In genomic region chr1:37865348-37866119, GRCh38 we compare ENCODE assay signal across 11 cellular contexts. TPM values are rescaled to one million over a fixed set of nuclear protein-coding genes. Genes with fewer than 3 reads are reported as not detected.
DNase-seq lines count a peak whose midpoint lies in the region; ATAC-seq and TF ChIP-seq lines count a peak whose summit lies in the region.
"Had no signal": no experiment of that assay in that cellular context is flagged by ENCODE, and none has a peak within 500 bp of the region (broad histone marks: within the 10 kb centered on the region; RNA-seq: fewer than 3 reads in every experiment).

No MANE protein-coding gene starts in this region.

- H3K9me2 ChIP-seq in GM23338 (ENCODE audit: insufficient read depth), result no peaks in the 10 kb centered on the region

- no peak overlapping the region for H3K4me2 ChIP-seq in GM23338

- H2AFZ ChIP-seq in GM23338, result no peak overlapping the region

- H3K79me2 ChIP-seq in GM23338 (replicated peaks; ENCODE audit: insufficient read depth), result no peaks in the 10 kb centered on the region

- CTCF ChIA-PET in activated CD4-positive, alpha-beta memory T cell treated with anti-CD3 and anti-CD28 coated beads, Interleukin-2, amount 10 ng/mL, durations not matched to agents 7 days and 5 days (lab: Charles Lee), result interaction anchor here (1.0 kb wide), 1 partner anchor 161 kb away, joined by 3 read pairs; no protein-coding TSS in a partner anchor

- no peaks in the 10 kb centered on the region for H3K27me3 ChIP-seq in GM23338 (ENCODE audit: insufficient read depth)
- no peaks in the 10 kb centered on the region for H3K27me3 ChIP-seq in foreskin keratinocyte
- H3K27me3 ChIP-seq: SJCRH30, testis had no signal

- H3F3A ChIP-seq in GM23338 (replicated peaks; ENCODE audit: low read depth), result no peaks in the 10 kb centered on the region

- no peak for ATAC-seq in GM23338
- ATAC-seq in foreskin keratinocyte, result peak; percentile 91
- ATAC-seq in HG02973 (IDR thresholded peaks at IDR 0.05; ENCODE audit: unreplicated experiment), result no peak

- POLR2A ChIA-PET in activated CD4-positive, alpha-beta memory T cell treated with anti-CD3 and anti-CD28 coated beads, Interleukin-2, amount 10 ng/mL, durations not matched to agents 7 days and 5 days (lab: Charles Lee), result interaction anchor here (1.0 kb wide), 1 partner anchor 14 kb away, joined by 4 read pairs; no protein-coding TSS in a partner anchor

- H3K4me3 ChIP-seq in GM23338, result no peak overlapping the region
- H3K4me3 ChIP-seq: SJCRH30, testis had no signal

- no peaks in the 10 kb centered on the region for H3K9me3 Mint-ChIP-seq in GM23338
- H3K9me3 Mint-ChIP-seq in activated CD4-positive, alpha-beta memory T cell treated with anti-CD3 and anti-CD28 coated beads, Interleukin-2, amount 10 ng/mL, durations not matched to agents 7 days and 5 days, result no peaks in the 10 kb centered on the region
- H3K9me3 Mint-ChIP-seq in mesothelial cell of epicardium, result no peaks in the 10 kb centered on the region

- H3K27ac ChIP-seq in GM23338 (ENCODE audit: low read depth) (no peak overlapping the region), foreskin keratinocyte (peak overlapping the region; percentile 95)
- H3K27ac ChIP-seq: SJCRH30, testis had no signal

- H3K27me3 Mint-ChIP-seq in GM23338 (ENCODE audit: insufficient read depth, low read depth, poor library complexity) (peaks cover 1% of the 10 kb centered on the region), mesothelial cell of epicardium (ENCODE audit: low read depth) (no peaks in the 10 kb centered on the region)
- H3K27me3 Mint-ChIP-seq in activated CD4-positive, alpha-beta memory T cell treated with anti-CD3 and anti-CD28 coated beads, Interleukin-2, amount 10 ng/mL, durations not matched to agents 7 days and 5 days, result no peaks in the 10 kb centered on the region

- TF ChIP-seq CTCF in GM23338 (conservative IDR thresholded peaks at IDR 0.05; ENCODE audit: low read depth in 2 of 2) (no peak), foreskin keratinocyte (conservative IDR thresholded peaks at IDR 0.05) (no peak), mesothelial cell of epicardium (IDR thresholded peaks at IDR 0.05; ENCODE audit: unreplicated experiment) (no peak)

- H3K27ac Mint-ChIP-seq in GM23338, result no peak overlapping the region
- H3K27ac Mint-ChIP-seq in activated CD4-positive, alpha-beta memory T cell treated with anti-CD3 and anti-CD28 coated beads, Interleukin-2, amount 10 ng/mL, durations not matched to agents 7 days and 5 days, result peak overlapping the region; percentile 29
- no peak overlapping the region for H3K27ac Mint-ChIP-seq in mesothelial cell of epicardium

- no peaks in the 10 kb centered on the region for H3K4me1 Mint-ChIP-seq in GM23338
- H3K4me1 Mint-ChIP-seq in activated CD4-positive, alpha-beta memory T cell treated with anti-CD3 and anti-CD28 coated beads, Interleukin-2, amount 10 ng/mL, durations not matched to agents 7 days and 5 days, result peaks cover 21% of the 10 kb centered on the region
- H3K4me1 Mint-ChIP-seq in mesothelial cell of epicardium, result no peaks in the 10 kb centered on the region

- H3K36me3 ChIP-seq in GM23338 (ENCODE audit: insufficient read depth), result no peaks in the 10 kb centered on the region; the same call in 1 of the 2 replicates

- no peaks in the 10 kb centered on the region for H4K20me1 ChIP-seq in GM23338 (replicated peaks; ENCODE audit: insufficient read depth)

- H3K4me3 Mint-ChIP-seq in GM23338 (no peak overlapping the region), mesothelial cell of epicardium (no peak overlapping the region)
- no peak overlapping the region for H3K4me3 Mint-ChIP-seq in activated CD4-positive, alpha-beta memory T cell treated with anti-CD3 and anti-CD28 coated beads, Interleukin-2, amount 10 ng/mL, durations not matched to agents 7 days and 5 days

- DNase-seq in A172 (ENCODE audit: low spot score), result peak; percentile 60
- DNase-seq in GM23338 (ENCODE audit: low spot score), result no peak
- peak; percentile 23 for DNase-seq in activated CD4-positive, alpha-beta memory T cell treated with anti-CD3 and anti-CD28 coated beads, Interleukin-2, amount 10 ng/mL, durations not matched to agents 7 days and 5 days
- peak; percentile 83 to 93 for DNase-seq in foreskin keratinocyte
- DNase-seq in NCI-H2227 treated with DMSO at 0.1 percent for 48 hours (lab: John Stamatoyannopoulos, UW), result no peak
- DNase-seq in NCI-H524 (lab: John Stamatoyannopoulos, UW), result no peak
- DNase-seq in mesothelial cell of epicardium (ENCODE audit: low spot score in 2 of 2, unreplicated experiment in 2 of 2), result no peak
- DNase-seq: activated gamma-delta T cell, SJCRH30, testis had no signal

- H3K36me3 Mint-ChIP-seq in GM23338 (ENCODE audit: low read depth), result peaks cover 40% of the 10 kb centered on the region
- H3K36me3 Mint-ChIP-seq in activated CD4-positive, alpha-beta memory T cell treated with anti-CD3 and anti-CD28 coated beads, Interleukin-2, amount 10 ng/mL, durations not matched to agents 7 days and 5 days (ENCODE audit: low read depth), result peaks cover 35% of the 10 kb centered on the region
- H3K36me3 Mint-ChIP-seq in mesothelial cell of epicardium, result peaks cover 29% of the 10 kb centered on the region

- peaks cover 1% of the 10 kb centered on the region for H3K4me1 ChIP-seq in GM23338 (ENCODE audit: insufficient read depth)
- no peaks in the 10 kb centered on the region for H3K4me1 ChIP-seq in foreskin keratinocyte
- H3K4me1 ChIP-seq: SJCRH30, testis had no signal

TF ChIP-seq in GM23338, 12 proteins besides CTCF, POLR2A, EP300 and RAD21:
- no peak for TF ChIP-seq ZNF331 (CRISPR knock-in tag; IDR thresholded peaks at IDR 0.05; ENCODE audit: low read depth)
- peak; percentile 48 for TF ChIP-seq REST (IDR thresholded peaks at IDR 0.05; ENCODE audit: unreplicated experiment)

RNA-seq across cellular contexts. Expression of gene MTF1, which starts 6.1 kb away (rescaled TPM):
- total RNA-seq in A172 (2014; rRNA removed; shearing (Covaris generic)), result 0.69 and 3.2 TPM in 2 replicates
- total RNA-seq in GM23338 (2014; rRNA removed; shearing (Covaris generic)), result 4.5 and 5.7 TPM in 2 replicates
- polyA plus RNA-seq in GM23338 (2016; fragmentation: Nextera tagmentation; extraction: Ambion mirVana) (3.0 and 5.6 TPM in 2 replicates), foreskin keratinocyte (1.9 and 2.2 TPM in 2 replicates)
- total RNA-seq in activated CD4-positive, alpha-beta memory T cell treated with anti-CD3 and anti-CD28 coated beads, Interleukin-2, amount 10 ng/mL, durations not matched to agents 7 days and 5 days, result 10 to 100 TPM; 27.5 to 28.8 TPM
- total RNA-seq in foreskin keratinocyte (7.9 and 8.6 TPM in 2 replicates), mesothelial cell of epicardium (12.8 to 18.0 TPM (median 14.3 TPM) in 3 replicates)

RNA-seq across cellular contexts. Expression of gene YRDC, which starts 57.5 kb away (rescaled TPM):
- 30.6 and 39.5 TPM in 2 replicates for total RNA-seq in A172 (2014; rRNA removed; shearing (Covaris generic))
- 31.8 and 46.0 TPM in 2 replicates for total RNA-seq in GM23338 (2014; rRNA removed; shearing (Covaris generic))
- polyA plus RNA-seq in GM23338 (2016; fragmentation: Nextera tagmentation; extraction: Ambion mirVana) (18.4 and 20.2 TPM in 2 replicates), foreskin keratinocyte (21.8 and 25.1 TPM in 2 replicates)
- 10 to 100 TPM; 16.4 to 16.8 TPM for total RNA-seq in activated CD4-positive, alpha-beta memory T cell treated with anti-CD3 and anti-CD28 coated beads, Interleukin-2, amount 10 ng/mL, durations not matched to agents 7 days and 5 days
- total RNA-seq in foreskin keratinocyte (22.6 and 24.4 TPM in 2 replicates), mesothelial cell of epicardium (18.6 to 21.2 TPM (median 19.8 TPM) in 3 replicates)

RNA-seq across cellular contexts. Expression of gene C1orf122, which starts 57.9 kb away (rescaled TPM):
- total RNA-seq in A172 (2014; rRNA removed; shearing (Covaris generic)), result 22.9 and 34.6 TPM in 2 replicates
- total RNA-seq in GM23338 (2014; rRNA removed; shearing (Covaris generic)), result 56.7 and 68.3 TPM in 2 replicates
- polyA plus RNA-seq in GM23338 (2016; fragmentation: Nextera tagmentation; extraction: Ambion mirVana) (32.8 and 40.5 TPM in 2 replicates), foreskin keratinocyte (86.8 and 92.8 TPM in 2 replicates)
- 10 to 100 TPM; 17.3 to 18.3 TPM for total RNA-seq in activated CD4-positive, alpha-beta memory T cell treated with anti-CD3 and anti-CD28 coated beads, Interleukin-2, amount 10 ng/mL, durations not matched to agents 7 days and 5 days
- total RNA-seq in foreskin keratinocyte (42.5 and 49.3 TPM in 2 replicates), mesothelial cell of epicardium (36.8 to 42.4 TPM (median 41.0 TPM) in 3 replicates)

Comparison
In these comparisons a context has a peak if more than half of its experiments do, and no peak if none do; other contexts are left out.
1. DNase-seq: peak in A172 (single experiment), activated CD4-positive, alpha-beta memory T cell treated with anti-CD3 and anti-CD28 coated beads, Interleukin-2, amount 10 ng/mL, durations not matched to agents 7 days and 5 days (single experiment) and foreskin keratinocyte (2 of 2); none in GM23338 (single experiment), NCI-H2227 treated with DMSO at 0.1 percent for 48 hours (single experiment), NCI-H524 (0 of 2) and mesothelial cell of epicardium (0 of 2).